In the genomic region with DNA sequence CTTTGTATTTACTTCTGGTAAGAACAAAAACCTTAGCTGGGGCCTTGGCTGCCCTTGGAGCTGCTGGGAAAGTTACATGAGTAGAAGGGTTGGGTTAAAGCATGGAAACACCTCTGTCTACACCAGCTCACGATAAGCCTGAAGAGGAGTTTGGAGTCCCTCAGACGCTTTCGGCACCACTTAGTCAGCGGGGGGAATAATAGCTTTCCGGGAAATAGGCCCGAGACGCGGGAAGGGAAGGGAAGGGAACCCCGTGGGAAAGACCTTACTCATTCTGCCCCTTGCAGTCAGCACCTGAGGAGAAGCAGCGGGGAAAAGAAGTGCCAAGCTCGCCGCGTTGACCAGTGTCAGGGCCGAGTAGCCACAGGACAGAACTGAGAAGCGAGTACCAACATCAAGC, we compare ENCODE assay signal across 23 cellular contexts.
"Had no signal": no experiment of that assay in that cellular context is flagged by ENCODE, and none has a peak within 500 bp of the region (broad histone marks: within the 10 kb centered on the region; RNA-seq: fewer than 3 reads in every experiment).

No MANE protein-coding gene starts in this region.

- H3K36me3 ChIP-seq: brain microvascular endothelial cell, cardiac muscle cell had no signal

- H3K36me3 Mint-ChIP-seq: activated naive CD4-positive, alpha-beta T cell treated with anti-CD3 and anti-CD28 coated beads, Interleukin-2, amount 10 ng/mL, durations not matched to agents 7 days and 5 days; activated naive CD8-positive, alpha-beta T cell treated with anti-CD3 and anti-CD28 coated beads for 36 hours had no signal

- H3K27me3 ChIP-seq: cardiac muscle cell had no signal

- H3K27me3 Mint-ChIP-seq: activated B cell treated with CpG ODN at 0.5 μM for 24 hours; activated CD4-positive, alpha-beta T cell treated with anti-CD3 and anti-CD28 coated beads, Interleukin-2, amount 10 ng/mL, durations not matched to agents 24 days and 14 days; activated naive CD4-positive, alpha-beta T cell treated with anti-CD3 and anti-CD28 coated beads, Interleukin-2, amount 10 ng/mL, durations not matched to agents 7 days and 5 days; activated naive CD8-positive, alpha-beta T cell treated with anti-CD3 and anti-CD28 coated beads for 36 hours had no signal

- H3K27ac Mint-ChIP-seq: activated B cell treated with CpG ODN at 0.5 μM for 24 hours; activated CD4-positive, alpha-beta T cell treated with anti-CD3 and anti-CD28 coated beads, Interleukin-2, amount 10 ng/mL, durations not matched to agents 24 days and 14 days; activated naive CD4-positive, alpha-beta T cell treated with anti-CD3 and anti-CD28 coated beads, Interleukin-2, amount 10 ng/mL, durations not matched to agents 7 days and 5 days; activated naive CD8-positive, alpha-beta T cell treated with anti-CD3 and anti-CD28 coated beads for 36 hours; T-helper 17 cell had no signal

- H3K4me3 Mint-ChIP-seq: activated B cell treated with CpG ODN at 0.5 μM for 24 hours; activated CD4-positive, alpha-beta T cell treated with anti-CD3 and anti-CD28 coated beads, Interleukin-2, amount 10 ng/mL, durations not matched to agents 24 days and 14 days; activated naive CD4-positive, alpha-beta T cell treated with anti-CD3 and anti-CD28 coated beads, Interleukin-2, amount 10 ng/mL, durations not matched to agents 7 days and 5 days; activated naive CD8-positive, alpha-beta T cell treated with anti-CD3 and anti-CD28 coated beads for 36 hours; activated T-cell treated with anti-CD3 and anti-CD28 coated beads, Interleukin-2, amount 50 U/mL, for 4 hours; T-helper 17 cell had no signal

- H3K4me3 ChIP-seq: cardiac muscle cell had no signal

- ATAC-seq: activated T-cell treated with anti-CD3 and anti-CD28 coated beads, Interleukin-2, amount 50 U/mL, for 4 hours; PC-3; T-helper 17 cell had no signal

- H3K9me3 Mint-ChIP-seq: activated B cell treated with CpG ODN at 0.5 μM for 24 hours; activated CD4-positive, alpha-beta T cell treated with anti-CD3 and anti-CD28 coated beads, Interleukin-2, amount 10 ng/mL, durations not matched to agents 24 days and 14 days; activated naive CD4-positive, alpha-beta T cell treated with anti-CD3 and anti-CD28 coated beads, Interleukin-2, amount 10 ng/mL, durations not matched to agents 7 days and 5 days; activated naive CD8-positive, alpha-beta T cell treated with anti-CD3 and anti-CD28 coated beads for 36 hours; activated T-cell treated with anti-CD3 and anti-CD28 coated beads, Interleukin-2, amount 50 U/mL, for 4 hours had no signal

- DNase-seq: activated B cell treated with CpG ODN at 0.5 μM for 24 hours; activated CD4-positive, alpha-beta T cell treated with anti-CD3 and anti-CD28 coated beads for 1 hour; activated CD4-positive, alpha-beta T cell treated with anti-CD3 and anti-CD28 coated beads, Interleukin-2, amount 10 ng/mL, durations not matched to agents 24 days and 14 days; activated CD4-positive, alpha-beta T cell treated with anti-CD3 and anti-CD28 coated beads, Interleukin-2, amount 50 U/mL, for 48 hours; activated gamma-delta T cell treated with Interleukin-2 at 50 U/mL for 16 hours; activated naive CD4-positive, alpha-beta T cell treated with anti-CD3 and anti-CD28 coated beads, Interleukin-2, amount 10 ng/mL, durations not matched to agents 7 days and 5 days; activated naive CD8-positive, alpha-beta T cell treated with anti-CD3 and anti-CD28 coated beads for 36 hours; activated T-cell treated with anti-CD3 and anti-CD28 coated beads, Interleukin-2, amount 50 U/mL, for 4 hours; brain microvascular endothelial cell; NCI-H1092; NCI-H1417; NCI-H2029; NCI-H2107; NCI-H2171 treated with DMSO at 0.1 percent for 48 hours; NCI-H345; NCI-H510A; NCI-H526 treated with DMSO at 0.1 percent for 48 hours; PC-3; SHP77 treated with DMSO at 0.1 percent for 48 hours; T-helper 17 cell; T-helper 9 cell had no signal

- H3K27ac ChIP-seq: brain microvascular endothelial cell, cardiac muscle cell, KMS-11 had no signal
